1 cellular context compared by ENCODE assay signal in genomic region chr18:50115095-50115494, GRCh38.
A peak's percentile ranks its signal among the peaks of the same experiment; 100 is the strongest.
TF ChIP-seq lines count a peak whose summit lies in the region.

No MANE protein-coding gene starts in this region.

TF ChIP-seq in HepG2, 621 proteins besides CTCF, POLR2A, EP300 and RAD21 (continued from another document):
- TF ChIP-seq, protein P1, sequence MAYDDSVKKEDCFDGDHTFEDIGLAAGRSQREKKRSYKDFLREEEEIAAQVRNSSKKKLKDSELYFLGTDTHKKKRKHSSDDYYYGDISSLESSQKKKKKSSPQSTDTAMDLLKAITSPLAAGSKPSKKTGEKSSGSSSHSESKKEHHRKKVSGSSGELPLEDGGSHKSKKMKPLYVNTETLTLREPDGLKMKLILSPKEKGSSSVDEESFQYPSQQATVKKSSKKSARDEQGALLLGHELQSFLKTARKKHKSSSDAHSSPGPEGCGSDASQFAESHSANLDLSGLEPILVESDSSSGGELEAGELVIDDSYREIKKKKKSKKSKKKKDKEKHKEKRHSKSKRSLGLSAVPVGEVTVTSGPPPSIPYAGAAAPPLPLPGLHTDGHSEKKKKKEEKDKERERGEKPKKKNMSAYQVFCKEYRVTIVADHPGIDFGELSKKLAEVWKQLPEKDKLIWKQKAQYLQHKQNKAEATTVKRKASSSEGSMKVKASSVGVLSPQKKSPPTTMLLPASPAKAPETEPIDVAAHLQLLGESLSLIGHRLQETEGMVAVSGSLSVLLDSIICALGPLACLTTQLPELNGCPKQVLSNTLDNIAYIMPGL (CRISPR knock-in tag; IDR thresholded peaks at IDR 0.05; ENCODE audit: borderline replicate concordance in 1 of 2, low read depth in 1 of 2), result no peak
- TF ChIP-seq SIX4 (CRISPR knock-in tag; IDR thresholded peaks at IDR 0.05), result 0 out of 2 replicates have a peak, but pooled peaks have one; percentile 36
- 0 out of 2 replicates have a peak, but pooled peaks have one; percentile 24 for TF ChIP-seq RARA (CRISPR knock-in tag; IDR thresholded peaks at IDR 0.05)
- 0 out of 2 replicates have a peak, but pooled peaks have one; percentile 14 for TF ChIP-seq HNF4A (CRISPR knock-in tag; IDR thresholded peaks at IDR 0.05)
- no peak for TF ChIP-seq NFE2 (CRISPR knock-in tag; IDR thresholded peaks at IDR 0.05)
- no peak for TF ChIP-seq RFXAP (CRISPR knock-in tag; IDR thresholded peaks at IDR 0.05; ENCODE audit: borderline replicate concordance)
- TF ChIP-seq KAT2B (IDR thresholded peaks at IDR 0.05; ENCODE audit: borderline replicate concordance, low read depth, low read length), result no peak
- no peak for TF ChIP-seq ZNF335 (CRISPR knock-in tag; IDR thresholded peaks at IDR 0.05)
- no peak for TF ChIP-seq DPF2 (CRISPR knock-in tag; IDR thresholded peaks at IDR 0.05; ENCODE audit: borderline replicate concordance, low read depth)
- no peak for TF ChIP-seq STAT5B (CRISPR knock-in tag; IDR thresholded peaks at IDR 0.05)
- no peak for TF ChIP-seq FOXA1 (IDR thresholded peaks at IDR 0.05)
- no peak for TF ChIP-seq FOXA1 (CRISPR knock-in tag; IDR thresholded peaks at IDR 0.05)
- TF ChIP-seq GATAD2A (CRISPR knock-in tag; IDR thresholded peaks at IDR 0.05), result 0 out of 2 replicates have a peak, but pooled peaks have one; percentile 25
- TF ChIP-seq ETV5 (CRISPR knock-in tag; IDR thresholded peaks at IDR 0.05; ENCODE audit: borderline replicate concordance), result 0 out of 2 replicates have a peak, but pooled peaks have one; percentile 22
- no peak for TF ChIP-seq ZNF432 (CRISPR knock-in tag; IDR thresholded peaks at IDR 0.05; ENCODE audit: borderline replicate concordance)
- TF ChIP-seq, protein P2, sequence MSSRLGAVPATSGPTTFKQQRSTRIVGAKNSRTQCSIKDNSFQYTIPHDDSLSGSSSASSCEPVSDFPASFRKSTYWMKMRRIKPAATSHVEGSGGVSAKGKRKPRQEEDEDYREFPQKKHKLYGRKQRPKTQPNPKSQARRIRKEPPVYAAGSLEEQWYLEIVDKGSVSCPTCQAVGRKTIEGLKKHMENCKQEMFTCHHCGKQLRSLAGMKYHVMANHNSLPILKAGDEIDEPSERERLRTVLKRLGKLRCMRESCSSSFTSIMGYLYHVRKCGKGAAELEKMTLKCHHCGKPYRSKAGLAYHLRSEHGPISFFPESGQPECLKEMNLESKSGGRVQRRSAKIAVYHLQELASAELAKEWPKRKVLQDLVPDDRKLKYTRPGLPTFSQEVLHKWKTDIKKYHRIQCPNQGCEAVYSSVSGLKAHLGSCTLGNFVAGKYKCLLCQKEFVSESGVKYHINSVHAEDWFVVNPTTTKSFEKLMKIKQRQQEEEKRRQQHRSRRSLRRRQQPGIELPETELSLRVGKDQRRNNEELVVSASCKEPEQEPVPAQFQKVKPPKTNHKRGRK (CRISPR knock-in tag; IDR thresholded peaks at IDR 0.05), result no peak
- no peak for TF ChIP-seq JUND (CRISPR knock-in tag; IDR thresholded peaks at IDR 0.05)
- no peak for TF ChIP-seq DR1 (CRISPR knock-in tag; IDR thresholded peaks at IDR 0.05)
- no peak for TF ChIP-seq ZNF839 (CRISPR knock-in tag; IDR thresholded peaks at IDR 0.05; ENCODE audit: borderline replicate concordance)
- TF ChIP-seq AFF4 (CRISPR knock-in tag; IDR thresholded peaks at IDR 0.05), result no peak
- no peak for TF ChIP-seq ZXDC (CRISPR knock-in tag; IDR thresholded peaks at IDR 0.05)
- no peak for TF ChIP-seq POLR2G (IDR thresholded peaks at IDR 0.05; ENCODE audit: low read depth, low read length)
- TF ChIP-seq SNRNP70 (IDR thresholded peaks at IDR 0.05; ENCODE audit: low read depth, low read length), result no peak
- no peak for TF ChIP-seq CBX1 (IDR thresholded peaks at IDR 0.05; ENCODE audit: low read depth)
- no peak for TF ChIP-seq ZSCAN12 (CRISPR knock-in tag; IDR thresholded peaks at IDR 0.05)
- no peak for TF ChIP-seq ZNF788 (CRISPR knock-in tag; IDR thresholded peaks at IDR 0.05; ENCODE audit: borderline replicate concordance)
TF ChIP-seq in HepG2: peak in this region for 21.
